ENCODE assay signal across 8 cellular contexts in the genomic region with DNA sequence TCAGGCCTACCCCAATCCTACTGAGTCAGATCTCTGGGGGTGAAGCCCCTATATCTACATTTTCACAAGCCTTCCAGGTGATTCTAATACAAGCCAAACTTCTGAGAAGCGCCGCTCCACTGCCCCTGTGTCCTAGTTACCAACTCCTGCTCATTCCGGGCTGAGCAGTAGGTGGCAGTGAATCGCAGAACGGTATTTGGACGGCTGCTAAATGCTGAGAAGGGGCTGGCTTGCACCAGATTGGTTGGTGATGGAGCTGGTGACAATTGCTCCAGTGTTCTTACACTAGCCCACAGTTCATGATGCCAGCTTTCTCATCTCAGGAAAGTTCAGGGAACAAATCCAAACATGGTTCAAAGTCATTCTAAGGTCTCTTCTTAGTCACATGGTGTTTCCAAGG. TPM values are rescaled to one million over a fixed set of nuclear protein-coding genes. Genes with fewer than 3 reads are reported as not detected.
DNase-seq lines count a peak whose midpoint lies in the region; ATAC-seq and TF ChIP-seq lines count a peak whose summit lies in the region.

No MANE protein-coding gene starts in this region.

- POLR2A ChIA-PET in activated CD4-positive, alpha-beta memory T cell treated with anti-CD3 and anti-CD28 coated beads for 36 hours (lab: Charles Lee), result no interaction called here

- H3K4me1 Mint-ChIP-seq in activated CD4-positive, alpha-beta memory T cell treated with anti-CD3 and anti-CD28 coated beads for 36 hours (ENCODE audit: low read depth), result peaks cover 7% of the 10 kb centered on the region
- H3K4me1 Mint-ChIP-seq in naive B cell, result peaks cover 0 to 14% (median 5%) of the 10 kb centered on the region in 3 donors

- intact Hi-C loops in activated CD4-positive, alpha-beta memory T cell treated with anti-CD3 and anti-CD28 coated beads for 36 hours (cut with micrococcal nuclease), result loop anchor here (1.0 kb wide), 2 partner anchors 150 to 171 kb away; no protein-coding TSS in a partner anchor

- H3K4me3 Mint-ChIP-seq in activated CD4-positive, alpha-beta memory T cell treated with anti-CD3 and anti-CD28 coated beads for 36 hours, result no peak overlapping the region
- no peak overlapping the region for H3K4me3 Mint-ChIP-seq in naive B cell

- H3K27ac Mint-ChIP-seq in activated CD4-positive, alpha-beta memory T cell treated with anti-CD3 and anti-CD28 coated beads for 36 hours, result no peak overlapping the region
- no peak overlapping the region for H3K27ac Mint-ChIP-seq in naive B cell

- H3K27me3 Mint-ChIP-seq in activated CD4-positive, alpha-beta memory T cell treated with anti-CD3 and anti-CD28 coated beads for 36 hours, result peaks cover 2% of the 10 kb centered on the region
- peaks cover 11 to 31% (median 15%) of the 10 kb centered on the region in 3 donors for H3K27me3 Mint-ChIP-seq in naive B cell

- CTCF ChIA-PET in activated CD4-positive, alpha-beta memory T cell treated with anti-CD3 and anti-CD28 coated beads for 36 hours (lab: Charles Lee), result interaction anchor here (0.6 to 10.5 kb wide), 15 partner anchors 16 to 604 kb away, joined by 3 to 246 read pairs (median 4); a partner anchor contains a TSS

- peaks cover 3% of the 10 kb centered on the region for H3K9me3 Mint-ChIP-seq in activated CD4-positive, alpha-beta memory T cell treated with anti-CD3 and anti-CD28 coated beads for 36 hours
- H3K9me3 Mint-ChIP-seq in naive B cell, result peaks cover 0 to 1% (median 0%) of the 10 kb centered on the region in 7 donors

- TF ChIP-seq CTCF in fibroblast of mammary gland (conservative IDR thresholded peaks at IDR 0.05; ENCODE audit: control insufficient read depth, insufficient read depth, low read depth, low read length), result peak; percentile 63

- no peaks in the 10 kb centered on the region for H3K36me3 Mint-ChIP-seq in activated CD4-positive, alpha-beta memory T cell treated with anti-CD3 and anti-CD28 coated beads for 36 hours
- H3K36me3 Mint-ChIP-seq in naive B cell, result no peaks in the 10 kb centered on the region

- peak; percentile 46 for DNase-seq in DMS53 treated with DMSO at 0.1 percent for 48 hours (lab: John Stamatoyannopoulos, UW; ENCODE audit: unreplicated experiment)
- peak; percentile 47 for DNase-seq in NCI-H1694 treated with DMSO at 0.1 percent for 48 hours (lab: John Stamatoyannopoulos, UW)
- peak; percentile 57 for DNase-seq in activated CD4-positive, alpha-beta memory T cell treated with anti-CD3 and anti-CD28 coated beads for 36 hours
- peak; percentile 66 for DNase-seq in fibroblast of mammary gland (ENCODE audit: low read depth)
- DNase-seq in naive B cell, result no peak

- H3K4me3 ChIP-seq in fibroblast of mammary gland (ENCODE audit: control insufficient read depth, low read depth, low read length), result no peak overlapping the region

- ATAC-seq in GM21825 (IDR thresholded peaks at IDR 0.05; ENCODE audit: unreplicated experiment) (peak; percentile 49), naive B cell (ENCODE audit: low read depth in 2 of 2) (peak; percentile 35 to 44), GM18520 (IDR thresholded peaks at IDR 0.05; ENCODE audit: unreplicated experiment) (no peak), GM19023 (IDR thresholded peaks at IDR 0.05; ENCODE audit: unreplicated experiment) (no peak)

RNA-seq across cellular contexts. Expression of a gene that starts 31.1 kb away (rescaled TPM):
- total RNA-seq in activated CD4-positive, alpha-beta memory T cell treated with anti-CD3 and anti-CD28 coated beads for 36 hours, result not detected
- not detected for polyA plus RNA-seq in naive B cell (ENCODE audit: low read depth in 6 of 6)

RNA-seq across cellular contexts. Expression of a gene that starts 53.2 kb away (rescaled TPM):
- total RNA-seq in activated CD4-positive, alpha-beta memory T cell treated with anti-CD3 and anti-CD28 coated beads for 36 hours, result 10 to 100 TPM; 16.4 to 16.9 TPM
- polyA plus RNA-seq in naive B cell (ENCODE audit: low read depth in 6 of 6), result 1 to 10 TPM; 2.4 to 8.7 (median 4.1) TPM

Comparison
In these comparisons a context has a peak if more than half of its experiments do, and no peak if none do; other contexts are left out.
1. ATAC-seq: peak in GM21825 (single experiment) and naive B cell (2 of 2); none in GM18520 (single experiment) and GM19023 (single experiment).